1 cellular context compared by ENCODE assay signal in the genomic region with DNA sequence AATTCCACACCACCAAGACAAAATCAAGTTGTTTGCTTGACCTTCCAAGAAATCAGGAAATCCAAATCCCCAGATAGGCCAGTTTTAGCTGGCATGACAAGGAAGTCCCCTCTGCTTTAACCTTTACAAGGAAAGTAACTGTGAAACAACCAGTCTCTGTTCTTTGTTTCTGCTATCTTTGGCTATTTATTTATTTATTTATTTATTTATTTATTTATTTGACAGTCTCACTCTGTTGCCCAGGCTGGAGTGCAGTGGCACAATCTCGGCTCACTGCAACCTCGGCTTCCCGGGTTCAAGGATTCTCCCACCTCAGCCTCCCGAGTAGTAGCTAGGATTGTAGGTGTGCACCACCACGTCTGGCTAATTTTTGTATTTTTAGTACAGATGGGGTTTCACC.
A peak's percentile ranks its signal among the peaks of the same experiment; 100 is the strongest.
TF ChIP-seq lines count a peak whose summit lies in the region.

No MANE protein-coding gene starts in this region.

TF ChIP-seq in HEK293, 187 proteins besides CTCF, POLR2A, EP300 and RAD21 (continued from another document):
- peak; percentile 59 for TF ChIP-seq ZNF623 (tag by site-specific recombination; IDR thresholded peaks at IDR 0.05)
- no peak for TF ChIP-seq ZNF561 (tag by site-specific recombination; IDR thresholded peaks at IDR 0.05; ENCODE audit: borderline replicate concordance)
- peak; percentile 58 for TF ChIP-seq ZBTB8A (tag by site-specific recombination; IDR thresholded peaks at IDR 0.05)
